8 cellular contexts compared by ENCODE assay signal in the genomic region with DNA sequence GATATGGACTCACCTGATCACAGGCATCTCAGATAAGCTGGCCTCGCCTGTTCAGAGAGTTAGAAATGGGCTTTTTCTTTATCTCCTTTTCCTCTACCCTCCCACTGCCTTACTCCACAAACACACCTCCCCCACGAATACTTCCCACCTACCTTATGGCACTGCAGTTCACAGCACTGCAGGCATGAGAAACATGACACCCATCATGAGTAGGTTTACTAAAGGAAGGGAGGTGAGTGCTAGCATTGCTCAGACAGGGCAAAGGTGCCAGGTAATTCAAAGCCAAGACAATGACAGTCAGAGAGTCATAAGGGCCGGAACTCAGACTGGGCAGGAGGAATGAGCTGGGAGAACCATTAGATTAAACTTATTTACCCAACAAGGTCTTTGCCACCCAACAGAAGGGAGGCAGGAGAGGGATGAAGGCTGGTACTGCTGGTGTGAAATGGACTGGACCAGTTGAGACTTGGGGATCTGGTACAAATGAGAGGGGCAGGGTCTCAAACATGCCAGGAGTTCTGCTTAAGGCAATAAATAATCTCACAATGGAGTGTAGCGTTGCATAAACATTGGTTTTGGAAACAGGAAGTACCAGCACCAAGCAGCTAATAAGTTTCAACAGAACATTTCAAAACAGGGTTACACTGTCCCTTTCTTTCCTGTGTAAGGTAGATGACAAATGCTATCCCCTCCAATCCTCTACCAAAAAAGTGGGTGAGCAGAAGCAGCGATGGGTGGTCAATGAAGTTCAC.
A peak's percentile ranks its signal among the peaks of the same experiment; 100 is the strongest.
DNase-seq lines count a peak whose midpoint lies in the region; ATAC-seq and TF ChIP-seq lines count a peak whose summit lies in the region.

No MANE protein-coding gene starts in this region.

- H3K27me3 Mint-ChIP-seq in activated naive CD8-positive, alpha-beta T cell treated with anti-CD3 and anti-CD28 coated beads for 36 hours: no peaks in the 10 kb centered on the region
- H3K27me3 Mint-ChIP-seq in chondrocyte (ENCODE audit: low read depth): no peaks in the 10 kb centered on the region

- H3K4me3 Mint-ChIP-seq in activated naive CD8-positive, alpha-beta T cell treated with anti-CD3 and anti-CD28 coated beads for 36 hours: peak overlapping the region; percentile 6
- no peak overlapping the region for H3K4me3 Mint-ChIP-seq in chondrocyte (ENCODE audit: unreplicated experiment)

- no peak overlapping the region for H2BK15ac ChIP-seq in mesendoderm (replicated peaks; ENCODE audit: low read depth)

- H4K5ac ChIP-seq in mesendoderm (ENCODE audit: low read length): no peak overlapping the region

- H3K27me3 ChIP-seq in Loucy (ENCODE audit: insufficient read depth, low read length, poor library complexity, severe bottlenecking): no peaks in the 10 kb centered on the region
- H3K27me3 ChIP-seq in mesendoderm (ENCODE audit: insufficient read depth, low read length, poor library complexity): no peaks in the 10 kb centered on the region

- peak overlapping the region; percentile 60 for H3K4me2 ChIP-seq in Loucy (ENCODE audit: low read depth, low read length, poor library complexity, severe bottlenecking)
- no peak overlapping the region for H3K4me2 ChIP-seq in mesendoderm (ENCODE audit: low read length)

- H3K23ac ChIP-seq in mesendoderm (ENCODE audit: low read length): no peak overlapping the region

- H2BK5ac ChIP-seq in mesendoderm (ENCODE audit: low read length): no peak overlapping the region

- no peak overlapping the region for H3K4ac ChIP-seq in mesendoderm (ENCODE audit: low read depth, low read length)

- H3K4me1 ChIP-seq in Loucy (ENCODE audit: insufficient read depth, low read length, poor library complexity, severe bottlenecking) (peaks cover 29% of the 10 kb centered on the region), mesendoderm (ENCODE audit: control insufficient read depth, low read depth, low read length) (peaks cover 12% of the 10 kb centered on the region)

- H4K8ac ChIP-seq in mesendoderm (ENCODE audit: low read depth, low read length): no peak overlapping the region

- H3K79me1 ChIP-seq in mesendoderm (ENCODE audit: low read length): peaks cover 9% of the 10 kb centered on the region

- TF ChIP-seq CTCF in Loucy (conservative IDR thresholded peaks at IDR 0.05; ENCODE audit: low read length) (no peak), chondrocyte (IDR thresholded peaks at IDR 0.05) (no peak)

- H3K27ac ChIP-seq in mesendoderm (ENCODE audit: low read depth, low read length): no peak overlapping the region

- whole genome bisulfite sequencing in mesendoderm (ENCODE audit: extremely low coverage, insufficient coverage, low lambda C conversion rate): no CpG with 5 or more reads among the region's 5 CpGs

- no peak overlapping the region for H2AK5ac ChIP-seq in mesendoderm (ENCODE audit: low read length)

- peaks cover 87% of the 10 kb centered on the region for H3K4me1 Mint-ChIP-seq in activated naive CD8-positive, alpha-beta T cell treated with anti-CD3 and anti-CD28 coated beads for 36 hours
- H3K4me1 Mint-ChIP-seq in chondrocyte (ENCODE audit: low read depth): peaks cover 21% of the 10 kb centered on the region

- peak overlapping the region; percentile 15 for H3K9ac ChIP-seq in Loucy (ENCODE audit: low read depth, low read length, poor library complexity, severe bottlenecking)
- H3K9ac ChIP-seq in mesendoderm (ENCODE audit: low read length): no peak overlapping the region

- DNase-seq in COLO668 (lab: John Stamatoyannopoulos, UW; ENCODE audit: unreplicated experiment) (peak; percentile 14), mesendoderm (peak; percentile 80), OCI-M1 (lab: John Stamatoyannopoulos, UW) (no peak), chondrocyte (ENCODE audit: low spot score) (no peak), cerebellar cortex (ENCODE audit: low spot score) (no peak)
- DNase-seq in activated naive CD8-positive, alpha-beta T cell treated with anti-CD3 and anti-CD28 coated beads for 36 hours: no peak

- no peak overlapping the region for H3K56ac ChIP-seq in mesendoderm (ENCODE audit: low read length)

- H3K9me3 ChIP-seq in Loucy (ENCODE audit: insufficient read depth, low read depth, low read length): no peaks in the 10 kb centered on the region

- H3K79me2 ChIP-seq in Loucy (ENCODE audit: insufficient read depth, low read length) (peaks cover 50% of the 10 kb centered on the region), mesendoderm (ENCODE audit: control insufficient read depth, insufficient read depth, low read length) (peaks cover 3% of the 10 kb centered on the region)

- no peak overlapping the region for H2AFZ ChIP-seq in Loucy (ENCODE audit: low read length)

- H3K9me3 Mint-ChIP-seq in activated naive CD8-positive, alpha-beta T cell treated with anti-CD3 and anti-CD28 coated beads for 36 hours: no peaks in the 10 kb centered on the region
- no peaks in the 10 kb centered on the region for H3K9me3 Mint-ChIP-seq in chondrocyte (ENCODE audit: low read depth)

- no peak overlapping the region for H3K18ac ChIP-seq in mesendoderm (ENCODE audit: low read length)

- peaks cover 74% of the 10 kb centered on the region for H3K36me3 Mint-ChIP-seq in activated naive CD8-positive, alpha-beta T cell treated with anti-CD3 and anti-CD28 coated beads for 36 hours
- H3K36me3 Mint-ChIP-seq in chondrocyte (ENCODE audit: low read depth): no peaks in the 10 kb centered on the region

- H3K36me3 ChIP-seq in Loucy (ENCODE audit: insufficient read depth, low read length) (no peaks in the 10 kb centered on the region), mesendoderm (ENCODE audit: control insufficient read depth, insufficient read depth, low read length) (no peaks in the 10 kb centered on the region)

- H3K9me2 ChIP-seq in Loucy (replicated peaks; ENCODE audit: low read depth, low read length): no peaks in the 10 kb centered on the region

- no peaks in the 10 kb centered on the region for H3F3A ChIP-seq in Loucy (ENCODE audit: low read depth)

- peak overlapping the region; percentile 81 for H3K27ac Mint-ChIP-seq in activated naive CD8-positive, alpha-beta T cell treated with anti-CD3 and anti-CD28 coated beads for 36 hours
- H3K27ac Mint-ChIP-seq in chondrocyte (ENCODE audit: unreplicated experiment): no peak overlapping the region

- H3K4me3 ChIP-seq in Loucy (ENCODE audit: low read length, poor library complexity, severe bottlenecking): no peak overlapping the region
- H3K4me3 ChIP-seq in mesendoderm (ENCODE audit: low read length): no peak overlapping the region

- H4K20me1 ChIP-seq in Loucy (ENCODE audit: insufficient read depth, low read length, poor library complexity, severe bottlenecking): peaks cover 4% of the 10 kb centered on the region

- no peak overlapping the region for H2BK120ac ChIP-seq in mesendoderm (ENCODE audit: low read depth, low read length)

- ATAC-seq in GM18517 (IDR thresholded peaks at IDR 0.05; ENCODE audit: unreplicated experiment): no peak

Comparison
In these comparisons a context has a peak if more than half of its experiments do, and no peak if none do; other contexts are left out.
1. DNase-seq: peak in COLO668 (single experiment) and mesendoderm (single experiment); none in activated naive CD8-positive, alpha-beta T cell treated with anti-CD3 and anti-CD28 coated beads for 36 hours (single experiment), OCI-M1 (single experiment), chondrocyte (single experiment) and cerebellar cortex (single experiment).